In the genomic region with DNA sequence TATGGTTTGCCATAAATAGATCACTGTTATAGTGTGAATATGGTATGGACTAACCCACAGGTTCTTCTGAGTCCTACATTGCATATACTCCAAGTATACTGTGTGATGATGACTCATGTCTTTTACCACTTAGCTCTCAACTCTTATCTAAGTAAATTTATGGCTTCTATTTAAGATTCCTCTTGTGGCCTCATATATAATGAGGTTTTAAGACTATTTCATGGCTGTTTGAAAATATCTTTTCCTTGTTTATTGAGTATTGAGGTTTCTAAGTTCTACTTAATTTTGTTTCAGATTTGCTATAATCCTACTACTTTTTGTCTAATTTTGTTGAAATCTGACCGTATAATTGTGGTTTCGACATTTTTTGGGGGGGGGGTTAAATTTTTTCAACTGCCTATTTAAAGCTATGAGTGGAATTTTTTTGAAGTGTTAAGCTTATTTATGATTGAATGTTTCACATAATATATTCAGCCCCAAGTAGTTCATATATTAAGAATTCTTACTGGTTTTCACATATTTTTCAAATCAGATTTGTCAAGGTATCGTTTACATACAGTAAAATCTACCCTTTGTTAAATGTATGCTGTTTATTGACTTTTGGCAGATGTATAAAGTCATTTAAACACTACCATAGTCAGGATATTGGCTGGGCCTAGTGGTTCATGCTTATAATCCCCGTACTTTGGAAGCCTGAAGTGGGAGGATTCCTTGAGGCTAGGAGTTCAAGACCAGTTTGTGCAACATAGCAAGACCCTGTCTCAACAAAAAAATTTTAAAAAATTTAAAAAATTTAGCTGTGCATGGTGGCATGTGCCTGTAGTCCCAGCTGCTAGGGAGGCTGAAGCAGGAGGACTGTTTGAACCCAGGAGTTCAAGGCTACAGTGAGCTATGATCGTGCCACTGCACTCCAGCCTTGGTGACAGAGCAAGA, we compare ENCODE assay signal across 11 cellular contexts. TPM values are rescaled to one million over a fixed set of nuclear protein-coding genes. Genes with fewer than 3 reads are reported as not detected.
DNase-seq lines count a peak whose midpoint lies in the region; ATAC-seq and TF ChIP-seq lines count a peak whose summit lies in the region.
"Had no signal": no experiment of that assay in that cellular context is flagged by ENCODE, and none has a peak within 500 bp of the region (broad histone marks: within the 10 kb centered on the region; RNA-seq: fewer than 3 reads in every experiment).

No MANE protein-coding gene starts in this region.

- 93% methylated on average over 5 of the region's 5 CpGs for WGBS in SK-N-SH (ENCODE audit: low lambda C conversion rate)

- no peak for TF ChIP-seq CTCF in AG04450 (IDR thresholded peaks at IDR 0.05; ENCODE audit: low read depth, low read length)
- no peak for TF ChIP-seq CTCF in HEK293 (tag by site-specific recombination; IDR thresholded peaks at IDR 0.05)
- TF ChIP-seq CTCF in SK-N-SH (IDR thresholded peaks at IDR 0.05) = no peak

- TF ChIP-seq EP300 in SK-N-SH (IDR thresholded peaks at IDR 0.05; ENCODE audit: borderline replicate concordance in 1 of 2, low read depth in 1 of 2, low read length in 1 of 2) = no peak

- H3K4me3 ChIP-seq in AG04450 (ENCODE audit: low read depth, low read length) (no peak overlapping the region), HEK293 (ENCODE audit: low read depth, low read length) (no peak overlapping the region), SK-N-SH (ENCODE audit: low read depth in 2 of 2, low read length in 1 of 2) (no peak overlapping the region; a peak in 1 of 4 replicates)

- POLR2A ChIA-PET in AG04450 (lab: Yijun Ruan, JAX) (no interaction called here), HEK293 (lab: Yijun Ruan, JAX) (interaction anchor here (0.7 to 2.2 kb wide), 3 partner anchors 11 to 424 kb away, joined by 3 to 11 read pairs (median 5); a partner anchor contains a TSS), SK-N-SH (lab: Yijun Ruan, JAX) (no interaction called here)

- H3K4me2 ChIP-seq in SK-N-SH = 0 out of 2 replicates have a peak overlapping the region, but pooled peaks have one; percentile 35

- no peaks in the 10 kb centered on the region; a peak in 1 of 3 replicates for H3K36me3 ChIP-seq in HEK293 (ENCODE audit: control insufficient read depth in 2 of 2, insufficient read depth in 1 of 2, low read length in 2 of 2)
- H3K36me3 ChIP-seq in SK-N-SH (replicated peaks in 1 of 2; ENCODE audit: control insufficient read depth in 1 of 2, insufficient read depth in 2 of 2, low read length in 1 of 2) = peaks cover 10 to 14% of the 10 kb centered on the region in 2 experiments

- peaks cover 33% of the 10 kb centered on the region for H3K4me1 ChIP-seq in HEK293 (ENCODE audit: control insufficient read depth, insufficient read depth, low read length)
- H3K4me1 ChIP-seq in SK-N-SH (ENCODE audit: control insufficient read depth in 1 of 2, insufficient read depth in 2 of 2, low read depth in 1 of 2, low read length in 1 of 2) = peaks cover 0 to 22% of the 10 kb centered on the region in 2 experiments; a peak in 2 of 4 replicates

- no peak for TF ChIP-seq RAD21 in SK-N-SH (IDR thresholded peaks at IDR 0.05; ENCODE audit: low read length)

- CTCF ChIA-PET in AG04450 (lab: Charles Lee) (interaction anchor here (0.9 to 2.7 kb wide), 3 partner anchors 31 to 55 kb away, joined by 3 to 8 read pairs (median 4); no protein-coding TSS in a partner anchor), HEK293 (lab: Yijun Ruan, JAX) (interaction anchor here (0.6 to 2.2 kb wide), 6 partner anchors 10 to 279 kb away, joined by 3 to 7 read pairs (median 3); a partner anchor contains a TSS), SK-N-SH (lab: Yijun Ruan, JAX) (interaction anchor here (0.6 to 1.6 kb wide), 3 partner anchors 14 to 78 kb away, joined by 3 to 5 read pairs (median 3); no protein-coding TSS in a partner anchor)

- intact Hi-C loops in posterior vena cava (cut with DNase I) = no loop called here

- H3K9me2 ChIP-seq in SK-N-SH = no peaks in the 10 kb centered on the region

- ATAC-seq in GM18505 (IDR thresholded peaks at IDR 0.05; ENCODE audit: unreplicated experiment) (no peak), GM21717 (IDR thresholded peaks at IDR 0.05; ENCODE audit: unreplicated experiment) (no peak)

- H2AFZ ChIP-seq in SK-N-SH (ENCODE audit: low read depth) = no peak overlapping the region

- peaks cover 99% of the 10 kb centered on the region for H3K79me2 ChIP-seq in SK-N-SH (ENCODE audit: insufficient read depth)

- H3K27me3 ChIP-seq in AG04450 (ENCODE audit: control insufficient read depth, insufficient read depth, low read length) (no peaks in the 10 kb centered on the region), SK-N-SH (ENCODE audit: insufficient read depth) (no peaks in the 10 kb centered on the region)
- H3K27me3 ChIP-seq: neutrophil had no signal

- no peak overlapping the region for H3K9ac ChIP-seq in SK-N-SH

- H3K27ac ChIP-seq in AG04450 (ENCODE audit: low read depth, low read length) (no peak overlapping the region), HEK293 (ENCODE audit: extremely low read depth, low read depth, low read length) (peak overlapping the region; percentile 42), SK-N-SH (ENCODE audit: low read depth in 2 of 2, low read length in 1 of 2) (peak overlapping the region in 1 of 2 experiments; percentile 38; a peak in 2 of 4 replicates)
- H3K27ac ChIP-seq: neutrophil had no signal

- DNase-seq in AG04450 (ENCODE audit: low read depth, low spot score) (peak; percentile 18), SK-N-SH (no peak), glomerular visceral epithelial cell (ENCODE audit: extremely low spot score) (peak; percentile 16), posterior vena cava (ENCODE audit: low spot score) (no peak), epidermal melanocyte (ENCODE audit: insufficient read length, low spot score) (no peak)
- DNase-seq: activated CD4-positive, alpha-beta T cell treated with anti-CD3 and anti-CD28 coated beads, Interleukin-2, amount 10 ng/mL, durations not matched to agents 24 days and 14 days; NCI-H774 had no signal

- no peak for TF ChIP-seq POLR2A in GM18505 (IDR thresholded peaks at IDR 0.05; ENCODE audit: borderline replicate concordance, extremely low read depth, insufficient read depth, insufficient read length)

- H4K20me1 ChIP-seq in SK-N-SH (ENCODE audit: insufficient read depth) = peaks cover 79% of the 10 kb centered on the region

- H3F3A ChIP-seq in SK-N-SH (replicated peaks; ENCODE audit: insufficient read depth) = peaks cover 12% of the 10 kb centered on the region

- H3K9me3 ChIP-seq in AG04450 (ENCODE audit: control insufficient read depth, insufficient read depth, low read length) (no peaks in the 10 kb centered on the region), HEK293 (ENCODE audit: control insufficient read depth, insufficient read depth, low read depth, low read length) (no peaks in the 10 kb centered on the region), SK-N-SH (no peaks in the 10 kb centered on the region)
- H3K9me3 ChIP-seq: neutrophil had no signal

TF ChIP-seq in HEK293, 187 proteins besides CTCF, POLR2A, EP300 and RAD21 (continues in another document):
- TF ChIP-seq BCL11A (tag by site-specific recombination; IDR thresholded peaks at IDR 0.05; ENCODE audit: low read depth) (peak; percentile 63; the same call in 1 of the 2 replicates), FEZF1 (tag by site-specific recombination; IDR thresholded peaks at IDR 0.05) (peak; percentile 87)
- TF ChIP-seq, protein P1, sequence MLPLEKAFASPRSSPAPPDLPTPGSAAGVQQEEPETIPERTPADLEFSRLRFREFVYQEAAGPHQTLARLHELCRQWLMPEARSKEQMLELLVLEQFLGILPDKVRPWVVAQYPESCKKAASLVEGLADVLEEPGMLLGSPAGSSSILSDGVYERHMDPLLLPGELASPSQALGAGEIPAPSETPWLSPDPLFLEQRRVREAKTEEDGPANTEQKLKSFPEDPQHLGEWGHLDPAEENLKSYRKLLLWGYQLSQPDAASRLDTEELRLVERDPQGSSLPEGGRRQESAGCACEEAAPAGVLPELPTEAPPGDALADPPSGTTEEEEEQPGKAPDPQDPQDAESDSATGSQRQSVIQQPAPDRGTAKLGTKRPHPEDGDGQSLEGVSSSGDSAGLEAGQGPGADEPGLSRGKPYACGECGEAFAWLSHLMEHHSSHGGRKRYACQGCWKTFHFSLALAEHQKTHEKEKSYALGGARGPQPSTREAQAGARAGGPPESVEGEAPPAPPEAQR (tag by site-specific recombination; IDR thresholded peaks at IDR 0.05) = no peak

TF ChIP-seq in SK-N-SH, 30 proteins besides CTCF, POLR2A, EP300 and RAD21:
- TF ChIP-seq GATA2 (CRISPR knock-in tag; IDR thresholded peaks at IDR 0.05) = no peak
- peak; percentile 57 for TF ChIP-seq JUND (IDR thresholded peaks at IDR 0.05)
- TF ChIP-seq TCF12 (IDR thresholded peaks at IDR 0.05) = no peak
- no peak for TF ChIP-seq GABPA (IDR thresholded peaks at IDR 0.05; ENCODE audit: low read depth)
- TF ChIP-seq, protein P2, sequence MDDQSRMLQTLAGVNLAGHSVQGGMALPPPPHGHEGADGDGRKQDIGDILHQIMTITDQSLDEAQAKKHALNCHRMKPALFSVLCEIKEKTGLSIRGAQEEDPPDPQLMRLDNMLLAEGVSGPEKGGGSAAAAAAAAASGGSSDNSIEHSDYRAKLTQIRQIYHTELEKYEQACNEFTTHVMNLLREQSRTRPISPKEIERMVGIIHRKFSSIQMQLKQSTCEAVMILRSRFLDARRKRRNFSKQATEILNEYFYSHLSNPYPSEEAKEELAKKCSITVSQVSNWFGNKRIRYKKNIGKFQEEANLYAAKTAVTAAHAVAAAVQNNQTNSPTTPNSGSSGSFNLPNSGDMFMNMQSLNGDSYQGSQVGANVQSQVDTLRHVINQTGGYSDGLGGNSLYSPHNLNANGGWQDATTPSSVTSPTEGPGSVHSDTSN (IDR thresholded peaks at IDR 0.05) = peak; percentile 49
- TF ChIP-seq FOSL2 (IDR thresholded peaks at IDR 0.05; ENCODE audit: borderline replicate concordance, low read depth) = peak; percentile 53; the same call in 1 of the 2 replicates

RNA-seq across cellular contexts. Expression of a gene that starts 11.7 kb away (rescaled TPM):
- polyA plus RNA-seq in AG04450 (2011; rRNA removed) = 68.8 and 104 TPM in 2 replicates
- polyA minus RNA-seq in AG04450 (2011; rRNA and poly(A)+ RNA removed) = 46.4 and 55.7 TPM in 2 replicates
- polyA plus RNA-seq in SK-N-SH (2012; rRNA removed) = 23.3 and 37.3 TPM in 2 replicates
- 24.7 and 27.3 TPM in 2 replicates for polyA plus RNA-seq in SK-N-SH (2012; cell fraction: cytosol; rRNA removed)
- 78.6 and 117 TPM in 2 replicates for polyA plus RNA-seq in SK-N-SH (2012; cell fraction: nucleus; rRNA removed)
- total RNA-seq in posterior vena cava = 10 to 100 TPM; 50.8 to 57.2 TPM

Comparison
In these comparisons a context has a peak if more than half of its experiments do, and no peak if none do; other contexts are left out.
1. DNase-seq: peak in AG04450 (single experiment) and glomerular visceral epithelial cell (single experiment); none in SK-N-SH (single experiment), posterior vena cava (single experiment) and epidermal melanocyte (single experiment).